ENCODE assay signal across 1 cellular context in the genomic region with DNA sequence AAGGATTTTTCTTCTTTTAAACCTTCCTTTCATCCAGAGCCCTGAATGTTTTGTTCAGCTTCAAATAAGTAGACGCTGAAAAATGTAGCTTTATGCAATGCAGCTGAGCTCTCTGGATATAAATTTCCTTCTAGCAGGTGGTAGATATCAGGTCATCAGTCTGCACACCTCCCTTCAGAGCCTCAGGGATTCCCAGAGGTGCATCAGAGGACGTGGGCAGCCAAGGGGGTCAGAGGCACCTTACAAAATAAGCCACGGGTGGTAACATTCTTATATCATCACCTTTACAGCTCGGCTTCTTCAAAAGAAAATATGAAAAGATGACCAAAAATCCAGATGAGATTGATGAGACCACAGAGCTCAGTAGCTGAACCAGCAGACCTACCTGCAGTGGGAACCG.
TF ChIP-seq lines count a peak whose summit lies in the region.

No MANE protein-coding gene starts in this region.

TF ChIP-seq in IMR-90, 13 proteins besides CTCF, POLR2A, EP300 and RAD21:
- TF ChIP-seq SMC3 (IDR thresholded peaks at IDR 0.05; ENCODE audit: low read depth, low read length) = no peak
- TF ChIP-seq MAZ (IDR thresholded peaks at IDR 0.05; ENCODE audit: borderline replicate concordance, low read depth, low read length) = no peak
- TF ChIP-seq MXI1 (IDR thresholded peaks at IDR 0.05; ENCODE audit: borderline replicate concordance, low read depth, low read length) = no peak
- TF ChIP-seq RFX5 (IDR thresholded peaks at IDR 0.05; ENCODE audit: low read depth, low read length) = no peak
- no peak for TF ChIP-seq CHD1 (IDR thresholded peaks at IDR 0.05; ENCODE audit: low read depth, low read length)
- TF ChIP-seq RCOR1 (IDR thresholded peaks at IDR 0.05; ENCODE audit: insufficient replicate concordance, low read length) = no peak
- no peak for TF ChIP-seq CEBPB (IDR thresholded peaks at IDR 0.05; ENCODE audit: low read depth, low read length)
- TF ChIP-seq USF2 (IDR thresholded peaks at IDR 0.05; ENCODE audit: low read depth, low read length) = no peak
TF ChIP-seq in IMR-90: peak in this region for 0.
